9 cellular contexts compared by ENCODE assay signal in genomic region chr6:46781478-46782378, GRCh38. TPM values are rescaled to one million over a fixed set of nuclear protein-coding genes. Genes with fewer than 3 reads are reported as not detected.
DNase-seq lines count a peak whose midpoint lies in the region; ATAC-seq lines count a peak whose summit lies in the region.
"Had no signal": no experiment of that assay in that cellular context is flagged by ENCODE, and none has a peak within 500 bp of the region (broad histone marks: within the 10 kb centered on the region; RNA-seq: fewer than 3 reads in every experiment).

No MANE protein-coding gene starts in this region.

- DNase-seq in CMK (ENCODE audit: low read depth) (peak; percentile 11), H4 (ENCODE audit: low spot score) (peak; percentile 66), NCI-H510A (lab: John Stamatoyannopoulos, UW) (peak; percentile 53), amniotic stem cell (lab: John Stamatoyannopoulos, UW) (peak; percentile 55), iPS-NIHi11 (ENCODE audit: low spot score) (peak; percentile 48)
- DNase-seq in stimulated activated CD4-positive, alpha-beta T cell treated with anti-CD3 and anti-CD28 coated beads, Interleukin-4, amount 100 ng/mL, for 48 hours (ENCODE audit: low read depth in 2 of 2) = peak; percentile 4 to 16
- DNase-seq in activated T-helper 2 cell treated with anti-CD3 and anti-CD28 coated beads, Interferon-gamma antibody, Interleukin-2, Interleukin-4, amounts not matched to agents 10 μg/mL and 5 μg/mL and 100 μg/mL, durations not matched to agents 14 hours and 24 hours and 36 hours (ENCODE audit: low spot score) = no peak

- H3K27me3 Mint-ChIP-seq in activated T-helper 2 cell treated with anti-CD3 and anti-CD28 coated beads, Interferon-gamma antibody, Interleukin-2, Interleukin-4, amounts not matched to agents 10 μg/mL and 5 μg/mL and 100 μg/mL, durations not matched to agents 14 hours and 24 hours and 36 hours (ENCODE audit: low read depth) = no peaks in the 10 kb centered on the region

- intact Hi-C loops in activated T-helper 2 cell treated with anti-CD3 and anti-CD28 coated beads, Interferon-gamma antibody, Interleukin-2, Interleukin-4, amounts not matched to agents 10 μg/mL and 5 μg/mL and 100 μg/mL, durations not matched to agents 14 hours and 24 hours and 36 hours (cut with micrococcal nuclease) = no loop called here

- ATAC-seq in HG03097 (IDR thresholded peaks at IDR 0.05; ENCODE audit: low FRiP score, unreplicated experiment) = no peak

- H3K4me3 Mint-ChIP-seq in activated T-helper 2 cell treated with anti-CD3 and anti-CD28 coated beads, Interferon-gamma antibody, Interleukin-2, Interleukin-4, amounts not matched to agents 10 μg/mL and 5 μg/mL and 100 μg/mL, durations not matched to agents 14 hours and 24 hours and 36 hours (ENCODE audit: low read depth) = no peak overlapping the region

- H3K36me3 Mint-ChIP-seq in activated T-helper 2 cell treated with anti-CD3 and anti-CD28 coated beads, Interferon-gamma antibody, Interleukin-2, Interleukin-4, amounts not matched to agents 10 μg/mL and 5 μg/mL and 100 μg/mL, durations not matched to agents 14 hours and 24 hours and 36 hours (ENCODE audit: low read depth) = no peaks in the 10 kb centered on the region

- no peak overlapping the region for H3K27ac Mint-ChIP-seq in activated T-helper 2 cell treated with anti-CD3 and anti-CD28 coated beads, Interferon-gamma antibody, Interleukin-2, Interleukin-4, amounts not matched to agents 10 μg/mL and 5 μg/mL and 100 μg/mL, durations not matched to agents 14 hours and 24 hours and 36 hours

- H3K9me3 Mint-ChIP-seq in activated T-helper 2 cell treated with anti-CD3 and anti-CD28 coated beads, Interferon-gamma antibody, Interleukin-2, Interleukin-4, amounts not matched to agents 10 μg/mL and 5 μg/mL and 100 μg/mL, durations not matched to agents 14 hours and 24 hours and 36 hours = no peaks in the 10 kb centered on the region

- H3K4me1 Mint-ChIP-seq in activated T-helper 2 cell treated with anti-CD3 and anti-CD28 coated beads, Interferon-gamma antibody, Interleukin-2, Interleukin-4, amounts not matched to agents 10 μg/mL and 5 μg/mL and 100 μg/mL, durations not matched to agents 14 hours and 24 hours and 36 hours (ENCODE audit: low read depth) = no peaks in the 10 kb centered on the region

RNA-seq across cellular contexts. Expression of gene MEP1A, which starts 11.5 kb away (rescaled TPM):
- 0.08 TPM in 1 of 2 replicates, not detected in the other for total RNA-seq in H4 (2014; rRNA removed; shearing (Covaris generic))
- not detected in 2 replicates for total RNA-seq in activated T-helper 2 cell treated with anti-CD3 and anti-CD28 coated beads, Interferon-gamma antibody, Interleukin-2, Interleukin-4, amounts not matched to agents 10 μg/mL and 5 μg/mL and 100 μg/mL, durations not matched to agents 14 hours and 24 hours and 36 hours
- total RNA-seq: skeletal muscle tissue had no signal

RNA-seq across cellular contexts. Expression of gene ANKRD66, which starts 35.0 kb away (rescaled TPM):
- total RNA-seq in H4 (2014; rRNA removed; shearing (Covaris generic)) = not detected in 2 replicates
- not detected in 2 replicates for total RNA-seq in activated T-helper 2 cell treated with anti-CD3 and anti-CD28 coated beads, Interferon-gamma antibody, Interleukin-2, Interleukin-4, amounts not matched to agents 10 μg/mL and 5 μg/mL and 100 μg/mL, durations not matched to agents 14 hours and 24 hours and 36 hours
- total RNA-seq: skeletal muscle tissue had no signal

RNA-seq across cellular contexts. Expression of gene PLA2G7, which starts 46.6 kb away (rescaled TPM):
- not detected in 2 replicates for total RNA-seq in H4 (2014; rRNA removed; shearing (Covaris generic))
- not detected in 2 replicates for total RNA-seq in activated T-helper 2 cell treated with anti-CD3 and anti-CD28 coated beads, Interferon-gamma antibody, Interleukin-2, Interleukin-4, amounts not matched to agents 10 μg/mL and 5 μg/mL and 100 μg/mL, durations not matched to agents 14 hours and 24 hours and 36 hours
